10 cellular contexts compared by ENCODE assay signal in genomic region chr1:46065405-46065804, GRCh38.
DNase-seq lines count a peak whose midpoint lies in the region; ATAC-seq, FAIRE-seq and TF ChIP-seq lines count a peak whose summit lies in the region.
"Had no signal": no experiment of that assay in that cellular context is flagged by ENCODE, and none has a peak within 500 bp of the region (broad histone marks: within the 10 kb centered on the region; RNA-seq: fewer than 3 reads in every experiment).

No MANE protein-coding gene starts in this region.

- CTCF ChIA-PET in RWPE1 (lab: Yijun Ruan, JAX): no interaction called here

- H4K20me1 ChIP-seq in keratinocyte (ENCODE audit: control insufficient read depth, extremely low read depth, insufficient read depth, low read length): no peaks in the 10 kb centered on the region

- H3K9me3 ChIP-seq in CD4-positive, CD25-positive, alpha-beta regulatory T cell (ENCODE audit: control insufficient read depth in 2 of 2, low read length in 2 of 2): no peaks in the 10 kb centered on the region
- no peaks in the 10 kb centered on the region for H3K9me3 ChIP-seq in keratinocyte (ENCODE audit: control insufficient read depth, low read depth, low read length)

- FAIRE-seq in keratinocyte (lab: Jason Lieb, UNC): peak; percentile 53

- peaks cover 4% of the 10 kb centered on the region for H3K27me3 Mint-ChIP-seq in CD4-positive, CD25-positive, alpha-beta regulatory T cell

- H3K27ac ChIP-seq in CD4-positive, CD25-positive, alpha-beta regulatory T cell (ENCODE audit: insufficient read depth, low read length, poor library complexity, severe bottlenecking): peak overlapping the region; percentile 24
- H3K27ac ChIP-seq in RWPE1 (no peak overlapping the region), keratinocyte (ENCODE audit: control insufficient read depth, insufficient read depth, low read length) (no peak overlapping the region)

- peak overlapping the region; percentile 39 for H2AFZ ChIP-seq in keratinocyte (ENCODE audit: control insufficient read depth, low read length)

- peak overlapping the region; percentile 42 to 77 (median 73) for H3K4me3 Mint-ChIP-seq in CD4-positive, CD25-positive, alpha-beta regulatory T cell

- peaks cover 0 to 2% (median 0%) of the 10 kb centered on the region in 7 donors for H3K9me3 Mint-ChIP-seq in CD4-positive, CD25-positive, alpha-beta regulatory T cell

- no peaks in the 10 kb centered on the region for H3K36me3 ChIP-seq in CD4-positive, CD25-positive, alpha-beta regulatory T cell (ENCODE audit: control insufficient read depth, insufficient read depth, low read length)
- H3K36me3 ChIP-seq in keratinocyte (ENCODE audit: control insufficient read depth in 2 of 2, extremely low read depth in 1 of 2, insufficient read depth in 2 of 2, low read length in 2 of 2): peaks cover 0 to 3% of the 10 kb centered on the region in 2 experiments

- dilution Hi-C loops in keratinocyte (cut with MboI; ENCODE audit: extremely low pct_ligation_motif_present, low sequenced_read_pairs): no loop called here

- peaks cover 13 to 37% (median 35%) of the 10 kb centered on the region in 4 donors for H3K4me1 Mint-ChIP-seq in CD4-positive, CD25-positive, alpha-beta regulatory T cell

- TF ChIP-seq CTCF in RWPE1 (conservative IDR thresholded peaks at IDR 0.05; ENCODE audit: low read depth) (no peak), keratinocyte (optimal IDR thresholded peaks at IDR 0.05 in 1 of 3, IDR thresholded peaks at IDR 0.05 in 1 of 3, conservative IDR thresholded peaks at IDR 0.05 in 1 of 3; ENCODE audit: extremely low read depth in 1 of 3, insufficient read depth in 2 of 3, low read length in 3 of 3) (no peak)

- H3K36me3 Mint-ChIP-seq in CD4-positive, CD25-positive, alpha-beta regulatory T cell: peaks cover 5% of the 10 kb centered on the region

- H3K27me3 ChIP-seq in CD4-positive, CD25-positive, alpha-beta regulatory T cell (ENCODE audit: control insufficient read depth, insufficient read depth, low read length): no peaks in the 10 kb centered on the region
- H3K27me3 ChIP-seq in keratinocyte (ENCODE audit: control insufficient read depth, extremely low read depth, insufficient read depth, low read length): no peaks in the 10 kb centered on the region

- peak; percentile 71 to 74 for ATAC-seq in CD4-positive, CD25-positive, alpha-beta regulatory T cell (ENCODE audit: low read depth in 2 of 2)

- H3K79me2 ChIP-seq in keratinocyte (ENCODE audit: control insufficient read depth, insufficient read depth, low read length): no peaks in the 10 kb centered on the region

- peak overlapping the region; percentile 47 for H3K4me2 ChIP-seq in keratinocyte (ENCODE audit: control insufficient read depth, extremely low read depth, insufficient read depth, low read depth, low read length)

- peaks cover 10% of the 10 kb centered on the region for H3K4me1 ChIP-seq in CD4-positive, CD25-positive, alpha-beta regulatory T cell (ENCODE audit: control insufficient read depth, insufficient read depth, low read length, poor library complexity, severe bottlenecking)
- peaks cover 4% of the 10 kb centered on the region for H3K4me1 ChIP-seq in keratinocyte (ENCODE audit: control insufficient read depth, extremely low read depth, insufficient read depth, low read length)

- H3K27ac Mint-ChIP-seq in CD4-positive, CD25-positive, alpha-beta regulatory T cell: peak overlapping the region; percentile 22 to 58 (median 44)

- H3K9ac ChIP-seq in keratinocyte (ENCODE audit: control insufficient read depth, extremely low read depth, insufficient read depth, low read length): no peak overlapping the region

- no peaks in the 10 kb centered on the region for H3K9me1 ChIP-seq in keratinocyte (ENCODE audit: control insufficient read depth, extremely low read depth, insufficient read depth, low read length)

- H3K4me3 ChIP-seq in CD4-positive, CD25-positive, alpha-beta regulatory T cell (ENCODE audit: low read depth, low read length): peak overlapping the region; percentile 58
- no peak overlapping the region for H3K4me3 ChIP-seq in keratinocyte (ENCODE audit: control insufficient read depth in 2 of 3, extremely low read depth in 1 of 3, insufficient read depth in 2 of 3, low read depth in 1 of 3, low read length in 3 of 3)

- POLR2A ChIA-PET in RWPE1 (lab: Yijun Ruan, JAX; ENCODE audit: low non-redundant PET): interaction anchor here (0.7 kb wide), 1 partner anchor 67 kb away, joined by 3 read pairs; the partner anchor contains the start of gene PIK3R3

- peak in 2 of 3 donors; percentile 16 to 68 for DNase-seq in CD4-positive, CD25-positive, alpha-beta regulatory T cell
- peak; percentile 15 for DNase-seq in H4 (ENCODE audit: low spot score)
- DNase-seq in RWPE1 (ENCODE audit: low spot score): peak; percentile 27
- no peak for DNase-seq in keratinocyte (ENCODE audit: low read depth, low spot score)
- no peak for DNase-seq in NCI-H446 treated with DMSO at 0.1 percent for 48 hours (lab: John Stamatoyannopoulos, UW)
- no peak for DNase-seq in inferior parietal cortex (ENCODE audit: extremely low spot score)
- no peak for DNase-seq in NCI-H1417 treated with DMSO at 0.1 percent for 48 hours (lab: John Stamatoyannopoulos, UW)
- no peak for DNase-seq in cortex of kidney (lab: John Stamatoyannopoulos, UW)
- DNase-seq: Karpas-422, Right ventricle myocardium superior had no signal

Comparison
In these comparisons a context has a peak if more than half of its experiments do, and no peak if none do; other contexts are left out.
1. DNase-seq: peak in CD4-positive, CD25-positive, alpha-beta regulatory T cell (2 of 3), H4 (single experiment) and RWPE1 (single experiment); none in keratinocyte (single experiment), NCI-H446 treated with DMSO at 0.1 percent for 48 hours (single experiment), inferior parietal cortex (single experiment), NCI-H1417 treated with DMSO at 0.1 percent for 48 hours (single experiment) and cortex of kidney (single experiment).